ENCODE assay signal across 16 cellular contexts in genomic region chr4:1349359-1350168, GRCh38. TPM values are rescaled to one million over a fixed set of nuclear protein-coding genes. Genes with fewer than 3 reads are reported as not detected.
DNase-seq lines count a peak whose midpoint lies in the region; ATAC-seq and TF ChIP-seq lines count a peak whose summit lies in the region.
"Had no signal": no experiment of that assay in that cellular context is flagged by ENCODE, and none has a peak within 500 bp of the region (broad histone marks: within the 10 kb centered on the region; RNA-seq: fewer than 3 reads in every experiment).

No MANE protein-coding gene starts in this region.

- H3K4me3 Mint-ChIP-seq in endothelial cell (ENCODE audit: unreplicated experiment): peak overlapping the region; percentile 32

- POLR2A ChIA-PET in RWPE1 (lab: Yijun Ruan, JAX; ENCODE audit: low non-redundant PET): interaction anchor here (0.6 kb wide), 1 partner anchor 181 kb away, joined by 3 read pairs; no protein-coding TSS in a partner anchor

- H3K9me3 Mint-ChIP-seq in endothelial cell (ENCODE audit: unreplicated experiment): no peaks in the 10 kb centered on the region
- H3K9me3 Mint-ChIP-seq: activated B cell treated with CpG ODN at 0.5 μM for 24 hours had no signal

- H3K27me3 ChIP-seq in heart right ventricle (no peaks in the 10 kb centered on the region), upper lobe of right lung (no peaks in the 10 kb centered on the region)
- H3K27me3 ChIP-seq: cardiac muscle cell, tibial artery had no signal

- intact Hi-C loops in Right ventricle myocardium inferior (cut with DNase I): no loop called here
- intact Hi-C loops in heart right ventricle (cut with DNase I): loop anchor here (2.0 to 10.0 kb wide), 15 partner anchors 42 to 378 kb away; partner anchors contain the start of genes TACC3 (in 4 of the 10), TMEM129 (in 4 of the 10), CTBP1 (in 1 of the 10) and MAEA (in 1 of the 10)
- intact Hi-C loops in upper lobe of right lung (cut with DNase I): loop anchor here (10.0 kb wide), 1 partner anchor 95 kb away; no protein-coding TSS in a partner anchor

- H3K9me3 ChIP-seq in heart right ventricle (no peaks in the 10 kb centered on the region), upper lobe of right lung (no peaks in the 10 kb centered on the region)
- H3K9me3 ChIP-seq: tibial artery had no signal

- H3K4me1 ChIP-seq in heart right ventricle (peaks cover 7 to 35% (median 21%) of the 10 kb centered on the region in 9 donors), upper lobe of right lung (peaks cover 29% of the 10 kb centered on the region)

- H3K4me1 Mint-ChIP-seq in endothelial cell (ENCODE audit: unreplicated experiment): peaks cover 18% of the 10 kb centered on the region

- H3K27ac ChIP-seq in heart right ventricle: no peak overlapping the region
- H3K27ac ChIP-seq in RWPE1: peak overlapping the region; percentile 59
- peak overlapping the region; percentile 51 for H3K27ac ChIP-seq in upper lobe of right lung
- H3K27ac ChIP-seq: cardiac muscle cell, tibial artery had no signal

- H3K27ac Mint-ChIP-seq in endothelial cell (ENCODE audit: unreplicated experiment): peak overlapping the region; percentile 75
- H3K27ac Mint-ChIP-seq: activated B cell treated with CpG ODN at 0.5 μM for 24 hours had no signal

- peaks cover 19% of the 10 kb centered on the region for H3K36me3 Mint-ChIP-seq in endothelial cell (ENCODE audit: low read depth, unreplicated experiment)

- ATAC-seq in Right ventricle myocardium inferior (no peak), heart right ventricle (no peak), upper lobe of right lung (no peak), GM21367 (IDR thresholded peaks at IDR 0.05; ENCODE audit: unreplicated experiment) (no peak), HG03135 (IDR thresholded peaks at IDR 0.05; ENCODE audit: unreplicated experiment) (no peak)

- DNase-seq in Right ventricle myocardium inferior (ENCODE audit: missing footprints) (peak; percentile 45), heart right ventricle (no peak), RWPE1 (ENCODE audit: low spot score) (no peak), endothelial cell (ENCODE audit: low spot score) (no peak), upper lobe of right lung (no peak), DMS153 (lab: John Stamatoyannopoulos, UW) (no peak)
- DNase-seq: activated B cell treated with CpG ODN at 0.5 μM for 24 hours, AML-193, tibial artery had no signal

- CTCF ChIA-PET in RWPE1 (lab: Yijun Ruan, JAX): no interaction called here

- H3K4me3 ChIP-seq in heart right ventricle: no peak overlapping the region
- H3K4me3 ChIP-seq in upper lobe of right lung: no peak overlapping the region
- H3K4me3 ChIP-seq: cardiac muscle cell, tibial artery had no signal

- H3K36me3 ChIP-seq in heart right ventricle (peaks cover 0 to 35% (median 8%) of the 10 kb centered on the region in 9 donors), upper lobe of right lung (peaks cover 31% of the 10 kb centered on the region)
- H3K36me3 ChIP-seq: cardiac muscle cell had no signal

- 91% methylated on average over 29 of the region's 29 CpGs for WGBS in heart right ventricle, 2 donors

- TF ChIP-seq CTCF in heart right ventricle (IDR thresholded peaks at IDR 0.05) (no peak), RWPE1 (conservative IDR thresholded peaks at IDR 0.05; ENCODE audit: low read depth) (no peak), endothelial cell (IDR thresholded peaks at IDR 0.05; ENCODE audit: unreplicated experiment) (no peak), upper lobe of right lung (IDR thresholded peaks at IDR 0.05) (no peak)

- H3K27me3 Mint-ChIP-seq in endothelial cell (ENCODE audit: unreplicated experiment): peaks cover 15% of the 10 kb centered on the region
- H3K27me3 Mint-ChIP-seq: activated B cell treated with CpG ODN at 0.5 μM for 24 hours, progenitor cell of endocrine pancreas had no signal

RNA-seq across cellular contexts. Expression of gene UVSSA, which starts 2.6 kb away (rescaled TPM):
- total RNA-seq in Right ventricle myocardium inferior (6.5 TPM), heart right ventricle (1 to 10 TPM; 5.2 to 8.3 (median 6.6) TPM), endothelial cell (ENCODE audit: unreplicated experiment) (22.1 TPM), upper lobe of right lung (28.3 TPM)
- 10 to 100 TPM in 1 of 2 donors, 1 to 10 TPM in 1; 2.4 to 11.9 TPM for polyA plus RNA-seq in heart right ventricle

RNA-seq across cellular contexts. Expression of gene NKX1-1, which starts 56.7 kb away (rescaled TPM):
- not detected for total RNA-seq in Right ventricle myocardium inferior
- not detected for total RNA-seq in heart right ventricle
- not detected for polyA plus RNA-seq in heart right ventricle
- total RNA-seq in endothelial cell (ENCODE audit: unreplicated experiment): not detected
- not detected for total RNA-seq in upper lobe of right lung
- total RNA-seq: activated B cell treated with CpG ODN at 0.5 μM for 24 hours, cardiac muscle cell, glomerular endothelial cell, HT-29, mononuclear cell, progenitor cell of endocrine pancreas had no signal
- polyA plus RNA-seq: cardiac muscle cell had no signal

RNA-seq across cellular contexts. Expression of gene MAEA, which starts 59.9 kb away (rescaled TPM):
- total RNA-seq in Right ventricle myocardium inferior: 50.4 TPM
- 10 to 100 TPM; 39.1 to 72.8 (median 50.3) TPM for total RNA-seq in heart right ventricle
- 10 to 100 TPM; 43.2 to 55.7 TPM for polyA plus RNA-seq in heart right ventricle
- total RNA-seq in endothelial cell (ENCODE audit: unreplicated experiment): 68.2 TPM
- total RNA-seq in upper lobe of right lung: 63.2 TPM

Comparison
In these comparisons a context has a peak if more than half of its experiments do, and no peak if none do; other contexts are left out.
1. H3K27ac ChIP-seq: peak in RWPE1 (single experiment) and upper lobe of right lung (single experiment); none in heart right ventricle (0 of 10).